ENCODE assay signal across 6 cellular contexts in the genomic region with DNA sequence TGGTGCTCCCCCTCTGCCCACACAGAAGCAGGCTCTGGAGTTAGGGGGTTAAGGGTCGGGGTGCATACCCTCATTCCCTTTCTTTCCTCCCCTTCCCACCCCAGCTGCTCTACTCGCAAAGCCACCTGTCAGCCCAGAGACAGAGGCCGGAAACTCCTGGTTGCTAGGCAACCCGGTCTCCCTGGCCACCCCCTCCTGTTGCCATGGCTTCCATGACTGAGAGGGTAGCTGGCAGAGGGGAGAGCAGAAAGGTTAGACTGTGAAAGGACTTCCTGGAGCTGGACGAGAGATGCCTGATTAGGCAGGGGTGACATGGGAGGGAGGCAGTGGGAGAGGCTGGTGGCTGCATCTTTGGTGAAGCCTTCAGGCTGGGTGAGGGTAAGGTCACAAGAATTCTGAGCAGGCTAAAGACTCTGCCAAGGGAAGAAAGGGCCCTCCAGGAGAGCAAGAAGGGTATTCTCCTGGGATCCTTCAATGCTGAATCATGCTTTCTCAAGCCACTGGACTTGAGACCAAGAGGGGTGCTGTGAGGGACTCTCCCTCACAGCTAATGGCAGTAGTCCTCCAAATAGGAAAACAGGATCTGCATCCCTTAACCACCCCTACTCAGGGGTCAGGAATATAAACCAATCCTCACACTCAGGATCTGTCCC. TPM values are rescaled to one million over a fixed set of nuclear protein-coding genes. Genes with fewer than 3 reads are reported as not detected.
DNase-seq lines count a peak whose midpoint lies in the region; ATAC-seq, FAIRE-seq and TF ChIP-seq lines count a peak whose summit lies in the region.

No MANE protein-coding gene starts in this region.

- no peak for ATAC-seq in GM18502 (IDR thresholded peaks at IDR 0.05; ENCODE audit: poor library complexity, unreplicated experiment)

- H2AFZ ChIP-seq in osteoblast (ENCODE audit: low read length), result no peak overlapping the region

- DNase-seq in activated CD4-positive, alpha-beta T cell treated with anti-CD3 and anti-CD28 coated beads for 48 hours, result peak; percentile 63
- no peak for DNase-seq in activated CD4-positive, alpha-beta T cell treated with anti-CD3 and anti-CD28 coated beads, Interleukin-2, amount 50 U/mL, for 4 hours
- DNase-seq in RCC 7860 (ENCODE audit: low spot score) (peak; percentile 47), osteoblast (ENCODE audit: insufficient read length, low spot score, missing footprints) (peak; percentile 93), NCI-H1048 (lab: John Stamatoyannopoulos, UW) (no peak)

- no peaks in the 10 kb centered on the region for H3K36me3 ChIP-seq in osteoblast (ENCODE audit: insufficient read depth, low read length)

- no peak overlapping the region for H3K4me3 ChIP-seq in osteoblast (ENCODE audit: insufficient read depth, low read length)

- peaks cover 9% of the 10 kb centered on the region for H3K4me1 ChIP-seq in osteoblast (ENCODE audit: insufficient read depth, low read length)

- no peaks in the 10 kb centered on the region for H4K20me1 ChIP-seq in osteoblast (ENCODE audit: insufficient read depth, low read length)

- H3K27ac ChIP-seq in osteoblast (ENCODE audit: low read depth, low read length), result no peak overlapping the region

- no peak overlapping the region for H3K4me2 ChIP-seq in osteoblast (ENCODE audit: insufficient read depth, low read length)

- H3K79me2 ChIP-seq in osteoblast (ENCODE audit: insufficient read depth, low read length), result no peaks in the 10 kb centered on the region

- no peak for FAIRE-seq in RCC 7860 (lab: Jason Lieb, UNC)

- TF ChIP-seq CTCF in osteoblast (IDR thresholded peaks at IDR 0.05; ENCODE audit: extremely low read depth, low read depth, low read length), result no peak

- no peaks in the 10 kb centered on the region for H3K9me3 ChIP-seq in osteoblast (ENCODE audit: low read depth, low read length)

- H3K27me3 ChIP-seq in osteoblast (ENCODE audit: insufficient read depth, low read length), result peaks cover 67% of the 10 kb centered on the region

RNA-seq across cellular contexts. Expression of a gene that starts 5.4 kb away (rescaled TPM):
- 0.29 and 0.72 TPM in 2 replicates for total RNA-seq in osteoblast

RNA-seq across cellular contexts. Expression of a gene that starts 7.5 kb away (rescaled TPM):
- total RNA-seq in osteoblast, result 5.9 and 9.4 TPM in 2 replicates

RNA-seq across cellular contexts. Expression of a gene that starts 17.7 kb away (rescaled TPM):
- total RNA-seq in osteoblast, result 17.7 and 20.3 TPM in 2 replicates

RNA-seq across cellular contexts. Expression of a gene that starts 19.2 kb away (rescaled TPM):
- total RNA-seq in osteoblast, result 46.7 and 46.9 TPM in 2 replicates

RNA-seq across cellular contexts. Expression of a gene that starts 38.2 kb away (rescaled TPM):
- total RNA-seq in osteoblast, result not detected in 2 replicates

Comparison
In these comparisons a context has a peak if more than half of its experiments do, and no peak if none do; other contexts are left out.
1. DNase-seq: peak in activated CD4-positive, alpha-beta T cell treated with anti-CD3 and anti-CD28 coated beads for 48 hours (single experiment), RCC 7860 (single experiment) and osteoblast (single experiment); none in activated CD4-positive, alpha-beta T cell treated with anti-CD3 and anti-CD28 coated beads, Interleukin-2, amount 50 U/mL, for 4 hours (0 of 2) and NCI-H1048 (single experiment).